Comparison of ENCODE assay signal across 1 cellular context in genomic region chr17:82016061-82016874, GRCh38.
TF ChIP-seq lines count a peak whose summit lies in the region.

No MANE protein-coding gene starts in this region.

TF ChIP-seq in HepG2, 621 proteins besides CTCF, POLR2A, EP300 and RAD21 (continued from another document and continues in another):
- 0 out of 2 replicates have a peak, but pooled peaks have one; percentile 9 for TF ChIP-seq ZGPAT (CRISPR knock-in tag; IDR thresholded peaks at IDR 0.05)
- peak; percentile 91 for TF ChIP-seq ZBTB33 (CRISPR knock-in tag; IDR thresholded peaks at IDR 0.05)
- 0 out of 2 replicates have a peak, but pooled peaks have one; percentile 11 for TF ChIP-seq ZKSCAN8 (CRISPR knock-in tag; IDR thresholded peaks at IDR 0.05; ENCODE audit: borderline replicate concordance)
- TF ChIP-seq ZNF646 (CRISPR knock-in tag; IDR thresholded peaks at IDR 0.05), result no peak
- no peak for TF ChIP-seq ZNF317 (CRISPR knock-in tag; IDR thresholded peaks at IDR 0.05)
- no peak for TF ChIP-seq TERF1 (CRISPR knock-in tag; IDR thresholded peaks at IDR 0.05)
- no peak for TF ChIP-seq TBX3 (IDR thresholded peaks at IDR 0.05; ENCODE audit: borderline replicate concordance)
- TF ChIP-seq ZMYM3 (CRISPR knock-in tag; IDR thresholded peaks at IDR 0.05), result no peak
- no peak for TF ChIP-seq LRRFIP1 (CRISPR knock-in tag; conservative IDR thresholded peaks at IDR 0.05)
- TF ChIP-seq HHEX (CRISPR knock-in tag; IDR thresholded peaks at IDR 0.05), result no peak
- no peak for TF ChIP-seq PAX8 (CRISPR knock-in tag; IDR thresholded peaks at IDR 0.05; ENCODE audit: borderline replicate concordance)
- TF ChIP-seq CREM (IDR thresholded peaks at IDR 0.05), result no peak
- no peak for TF ChIP-seq CREM (CRISPR knock-in tag; IDR thresholded peaks at IDR 0.05)
- no peak for TF ChIP-seq CREB1 (IDR thresholded peaks at IDR 0.05)
- TF ChIP-seq CREB1 (CRISPR knock-in tag; IDR thresholded peaks at IDR 0.05), result no peak
- TF ChIP-seq MXD1 (CRISPR knock-in tag; IDR thresholded peaks at IDR 0.05), result no peak
- TF ChIP-seq GMEB2 (CRISPR knock-in tag; IDR thresholded peaks at IDR 0.05; ENCODE audit: low read depth), result no peak
- 0 out of 2 replicates have a peak, but pooled peaks have one; percentile 21 for TF ChIP-seq AHR (CRISPR knock-in tag; IDR thresholded peaks at IDR 0.05)
- TF ChIP-seq AGO2 (optimal IDR thresholded peaks at IDR 0.05; ENCODE audit: low read depth, low read length), result peak; percentile 97
- no peak for TF ChIP-seq MYNN (CRISPR knock-in tag; IDR thresholded peaks at IDR 0.05; ENCODE audit: low read depth)
- TF ChIP-seq ZBTB46 (CRISPR knock-in tag; IDR thresholded peaks at IDR 0.05; ENCODE audit: borderline replicate concordance), result no peak
- TF ChIP-seq SETDB1 (CRISPR knock-in tag; IDR thresholded peaks at IDR 0.05; ENCODE audit: borderline replicate concordance), result no peak
- no peak for TF ChIP-seq SNRNP70 (IDR thresholded peaks at IDR 0.05; ENCODE audit: low read depth, low read length)
- peak; percentile 85 for TF ChIP-seq RBFOX2 (IDR thresholded peaks at IDR 0.05; ENCODE audit: low read depth, low read length)
- TF ChIP-seq RFXANK (CRISPR knock-in tag; IDR thresholded peaks at IDR 0.05), result no peak
- TF ChIP-seq ADNP (CRISPR knock-in tag; IDR thresholded peaks at IDR 0.05), result no peak
- no peak for TF ChIP-seq ATF2 (CRISPR knock-in tag; IDR thresholded peaks at IDR 0.05)
- no peak for TF ChIP-seq MBNL3 (CRISPR knock-in tag; conservative IDR thresholded peaks at IDR 0.05)
- TF ChIP-seq ZNF354B (CRISPR knock-in tag; IDR thresholded peaks at IDR 0.05), result 0 out of 2 replicates have a peak, but pooled peaks have one; percentile 23
- TF ChIP-seq ZNF33A (CRISPR knock-in tag; IDR thresholded peaks at IDR 0.05; ENCODE audit: borderline replicate concordance), result no peak
- no peak for TF ChIP-seq CBX2 (IDR thresholded peaks at IDR 0.05; ENCODE audit: low read depth, low read length)
- no peak for TF ChIP-seq CBX2 (CRISPR knock-in tag; IDR thresholded peaks at IDR 0.05; ENCODE audit: low read depth)
- TF ChIP-seq RXRB (CRISPR knock-in tag; IDR thresholded peaks at IDR 0.05; ENCODE audit: borderline replicate concordance), result no peak
- TF ChIP-seq ZBTB37 (CRISPR knock-in tag; IDR thresholded peaks at IDR 0.05), result no peak
- no peak for TF ChIP-seq MXD3 (CRISPR knock-in tag; IDR thresholded peaks at IDR 0.05)
- TF ChIP-seq IKZF5 (CRISPR knock-in tag; IDR thresholded peaks at IDR 0.05), result no peak
